In the genomic region with DNA sequence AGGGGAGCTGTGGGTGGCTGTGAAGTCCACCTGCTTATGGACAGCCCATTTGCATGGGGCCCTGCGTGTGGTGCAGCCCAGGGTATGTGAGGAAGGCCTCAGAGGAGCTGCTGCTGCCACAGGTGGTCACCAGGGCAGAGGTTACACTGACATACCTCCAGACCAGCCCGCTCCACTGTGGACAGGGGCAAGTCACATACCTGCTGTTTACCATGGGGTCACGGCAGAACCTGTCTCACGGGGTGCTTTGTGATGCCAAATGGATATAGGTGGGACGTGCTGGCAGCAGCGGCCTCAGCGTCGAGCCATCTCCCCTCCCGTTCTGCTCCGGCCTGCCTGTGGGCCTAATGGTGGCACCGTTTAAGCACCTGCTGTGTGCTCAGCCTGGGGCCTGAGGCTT, we compare ENCODE assay signal across 29 cellular contexts.
"Had no signal": no experiment of that assay in that cellular context is flagged by ENCODE, and none has a peak within 500 bp of the region (broad histone marks: within the 10 kb centered on the region; RNA-seq: fewer than 3 reads in every experiment).

No MANE protein-coding gene starts in this region.

- H3K27ac ChIP-seq: coronary artery, esophagus muscularis mucosa, foreskin keratinocyte, gastroesophageal sphincter, heart left ventricle, hepatocyte, left lung, neural progenitor cell, pancreas, right lobe of liver, suprapubic skin, transverse colon, vagina had no signal

- H3K4me1 ChIP-seq: foreskin keratinocyte, pancreas, right lobe of liver, transverse colon, vagina had no signal

- H3K36me3 ChIP-seq: neural progenitor cell, pancreas, transverse colon, vagina had no signal

- H3K9ac ChIP-seq: neural progenitor cell had no signal

- H3K9me3 ChIP-seq: esophagus muscularis mucosa, gastroesophageal sphincter, heart left ventricle, left lung, pancreas, right lobe of liver, suprapubic skin, transverse colon, vagina had no signal

- H3K4me3 Mint-ChIP-seq: naive thymus-derived CD4-positive, alpha-beta T cell; nephron; neural progenitor cell; stimulated activated naive CD8-positive, alpha-beta T cell treated with anti-CD3 and anti-CD28 coated beads, Interleukin-15, amount 100 ng/mL, for 72 hours had no signal

- H2AFZ ChIP-seq: hepatocyte, neural progenitor cell had no signal

- H3K27ac Mint-ChIP-seq: naive thymus-derived CD4-positive, alpha-beta T cell; nephron; neural progenitor cell had no signal

- H3K4me2 ChIP-seq: hepatocyte, neural progenitor cell had no signal

- H3K27me3 Mint-ChIP-seq: stimulated activated naive CD8-positive, alpha-beta T cell treated with anti-CD3 and anti-CD28 coated beads, Interleukin-15, amount 100 ng/mL, for 72 hours had no signal

- H3K27me3 ChIP-seq: esophagus muscularis mucosa, foreskin keratinocyte, gastroesophageal sphincter, heart left ventricle, hepatocyte, left lung, neural progenitor cell, pancreas, right lobe of liver, suprapubic skin, transverse colon, vagina had no signal

- FAIRE-seq: endothelial cell of umbilical vein, pancreas, small intestine had no signal

- DNase-seq: dermis blood vessel endothelial cell; effector memory CD4-positive, alpha-beta T cell; foreskin keratinocyte; heart left ventricle; left cardiac atrium; mammary epithelial cell; mesendoderm; midbrain; naive thymus-derived CD4-positive, alpha-beta T cell; occipital lobe; pancreas; small intestine; stimulated activated CD4-positive, alpha-beta T cell treated with anti-CD3 and anti-CD28 coated beads, Interleukin-15, amount 100 ng/mL, for 24 hours; stimulated activated CD4-positive, alpha-beta T cell treated with anti-CD3 and anti-CD28 coated beads, Interleukin-4, amount 100 ng/mL, for 1 hour; stimulated activated CD8-positive, alpha-beta memory T cell treated with anti-CD3 and anti-CD28 coated beads, Interleukin-4, amount 100 ng/mL, for 48 hours; stimulated activated naive CD4-positive, alpha-beta T cell; transverse colon had no signal

- H3K79me2 ChIP-seq: hepatocyte had no signal

- H3K9me3 Mint-ChIP-seq: nephron; neural progenitor cell; stimulated activated naive CD8-positive, alpha-beta T cell treated with anti-CD3 and anti-CD28 coated beads, Interleukin-15, amount 100 ng/mL, for 72 hours had no signal

- H3K4me3 ChIP-seq: coronary artery, esophagus muscularis mucosa, gastroesophageal sphincter, heart left ventricle, hepatocyte, left lung, neural progenitor cell, pancreas, right lobe of liver, suprapubic skin, transverse colon, vagina had no signal

- ATAC-seq: foreskin keratinocyte; gastroesophageal sphincter; heart left ventricle; left cardiac atrium; left lung; naive thymus-derived CD4-positive, alpha-beta T cell; pancreas; right lobe of liver had no signal
